ENCODE assay signal across 8 cellular contexts in the genomic region with DNA sequence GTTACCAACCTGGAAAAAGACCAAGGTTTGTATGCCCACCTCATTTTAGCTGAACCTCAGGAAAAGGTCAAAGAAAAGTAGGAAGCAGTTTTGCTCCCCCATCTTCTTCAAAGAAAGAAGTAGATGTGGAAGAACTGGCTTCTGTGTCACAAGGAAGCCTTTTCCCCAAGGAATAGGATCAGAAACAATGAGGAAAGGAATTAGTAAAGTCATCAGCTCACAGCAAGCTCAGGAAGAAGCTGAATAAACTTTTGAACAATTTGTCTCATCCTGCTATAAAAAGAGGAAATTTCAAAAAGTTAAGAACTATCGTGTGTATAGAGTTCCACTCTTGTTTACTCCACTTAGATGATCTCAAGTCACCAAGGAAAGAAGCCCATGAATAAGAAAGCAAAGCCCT.
"Had no signal": no experiment of that assay in that cellular context is flagged by ENCODE, and none has a peak within 500 bp of the region (broad histone marks: within the 10 kb centered on the region; RNA-seq: fewer than 3 reads in every experiment).

No MANE protein-coding gene starts in this region.

- H3K4me3 ChIP-seq: GM23338 had no signal

- H3K4me2 ChIP-seq: GM23338 had no signal

- FAIRE-seq: H1, H54, HepG2, HTR-8/SVneo had no signal

- H2AFZ ChIP-seq: GM23338 had no signal

- ATAC-seq: GM23338 had no signal

- DNase-seq: H9, HCEC 1CT, KG1 had no signal
